In genomic region chr19:8618751-8619150, GRCh38 we compare ENCODE assay signal across 2 cellular contexts.
TF ChIP-seq lines count a peak whose summit lies in the region.

No MANE protein-coding gene starts in this region.

TF ChIP-seq in HepG2, 621 proteins besides CTCF, POLR2A, EP300 and RAD21:
- TF ChIP-seq ZNF362 (CRISPR knock-in tag; IDR thresholded peaks at IDR 0.05; ENCODE audit: borderline replicate concordance), result peak; percentile 91
- peak; percentile 48; the same call in 1 of the 2 replicates for TF ChIP-seq ZMYM2 (CRISPR knock-in tag; IDR thresholded peaks at IDR 0.05)
- TF ChIP-seq HDAC1 (CRISPR knock-in tag; IDR thresholded peaks at IDR 0.05), result 0 out of 2 replicates have a peak, but pooled peaks have one; percentile 27
- TF ChIP-seq ZFP37 (CRISPR knock-in tag; IDR thresholded peaks at IDR 0.05; ENCODE audit: borderline replicate concordance), result no peak
- no peak for TF ChIP-seq RORA (CRISPR knock-in tag; IDR thresholded peaks at IDR 0.05)
- peak; percentile 87 for TF ChIP-seq ZFP91 (CRISPR knock-in tag; IDR thresholded peaks at IDR 0.05; ENCODE audit: borderline replicate concordance)
- TF ChIP-seq ZMYM3 (CRISPR knock-in tag; IDR thresholded peaks at IDR 0.05), result peak; percentile 87
- TF ChIP-seq ZNF292 (CRISPR knock-in tag; IDR thresholded peaks at IDR 0.05; ENCODE audit: borderline replicate concordance, low read depth), result 0 out of 2 replicates have a peak, but pooled peaks have one; percentile 21
- no peak for TF ChIP-seq PAXIP1 (CRISPR knock-in tag; conservative IDR thresholded peaks at IDR 0.05)
- TF ChIP-seq ZNF770 (CRISPR knock-in tag; IDR thresholded peaks at IDR 0.05), result 0 out of 2 replicates have a peak, but pooled peaks have one; percentile 57
- peak; percentile 57 for TF ChIP-seq JUND (CRISPR knock-in tag; IDR thresholded peaks at IDR 0.05)
- peak; percentile 89 for TF ChIP-seq FOSL2 (CRISPR knock-in tag; IDR thresholded peaks at IDR 0.05)
- no peak for TF ChIP-seq SP5 (CRISPR knock-in tag; IDR thresholded peaks at IDR 0.05; ENCODE audit: borderline replicate concordance, low read depth)
- no peak for TF ChIP-seq HMG20A (CRISPR knock-in tag; IDR thresholded peaks at IDR 0.05; ENCODE audit: borderline replicate concordance)
- no peak for TF ChIP-seq ZNF652 (CRISPR knock-in tag; IDR thresholded peaks at IDR 0.05; ENCODE audit: borderline replicate concordance, low read depth)

TF ChIP-seq in SK-N-SH, 30 proteins besides CTCF, POLR2A, EP300 and RAD21:
- TF ChIP-seq USF1 (IDR thresholded peaks at IDR 0.05; ENCODE audit: borderline replicate concordance, low read depth) (no peak), FOSL2 (IDR thresholded peaks at IDR 0.05; ENCODE audit: borderline replicate concordance, low read depth) (peak; percentile 62)
